ENCODE assay signal across 8 cellular contexts in genomic region chr1:234969630-234970370, GRCh38.
DNase-seq lines count a peak whose midpoint lies in the region; ATAC-seq, FAIRE-seq and TF ChIP-seq lines count a peak whose summit lies in the region.

No MANE protein-coding gene starts in this region.

- FAIRE-seq in bronchial epithelial cell (lab: Jason Lieb, UNC) = no peak
- FAIRE-seq in keratinocyte (lab: Jason Lieb, UNC) = no peak
- no peak for FAIRE-seq in GM12891 (lab: Jason Lieb, UNC)

- H3K27me3 ChIP-seq in bronchial epithelial cell (ENCODE audit: control insufficient read depth, insufficient read depth, low read length) (no peaks in the 10 kb centered on the region), keratinocyte (ENCODE audit: control insufficient read depth, extremely low read depth, insufficient read depth, low read length) (no peaks in the 10 kb centered on the region), Karpas-422 (ENCODE audit: low read length) (no peaks in the 10 kb centered on the region)

- ATAC-seq in stimulated activated naive B cell treated with anti-CD40 and anti-IgM and Interleukin-4, amounts not matched to agents 10 μg/mL and 1 μg/mL and 100 μg/mL, for 72 hours (replicated peaks) = peak; percentile 36 to 49
- no peak for ATAC-seq in HG03571 (IDR thresholded peaks at IDR 0.05; ENCODE audit: unreplicated experiment)

- H3K4me1 Mint-ChIP-seq in stimulated activated naive B cell treated with anti-CD40 and anti-IgM and Interleukin-4, amounts not matched to agents 10 μg/mL and 1 μg/mL and 100 μg/mL, for 72 hours = peaks cover 38 to 54% of the 10 kb centered on the region in 2 donors

- H3K79me2 ChIP-seq in keratinocyte (ENCODE audit: control insufficient read depth, insufficient read depth, low read length) (no peaks in the 10 kb centered on the region), Karpas-422 (ENCODE audit: low read length) (no peaks in the 10 kb centered on the region)

- H4K20me1 ChIP-seq in keratinocyte (ENCODE audit: control insufficient read depth, extremely low read depth, insufficient read depth, low read length) (no peaks in the 10 kb centered on the region), Karpas-422 (ENCODE audit: insufficient read depth, low read depth, low read length) (no peaks in the 10 kb centered on the region)

- dilution Hi-C loops in keratinocyte (cut with MboI; ENCODE audit: extremely low pct_ligation_motif_present, low sequenced_read_pairs) = loop anchor here (10.0 kb wide), 1 partner anchor 105 kb away; no protein-coding TSS in a partner anchor

- H3K9me3 ChIP-seq in keratinocyte (ENCODE audit: control insufficient read depth, low read depth, low read length) = no peaks in the 10 kb centered on the region
- H3K9me3 ChIP-seq in Karpas-422 (ENCODE audit: low read length) = no peaks in the 10 kb centered on the region

- H3K4me3 ChIP-seq in bronchial epithelial cell (ENCODE audit: low read depth, low read length) = peak overlapping the region; percentile 13
- peak overlapping the region in 2 of 3 experiments; percentile 20 to 29 for H3K4me3 ChIP-seq in keratinocyte (ENCODE audit: control insufficient read depth in 2 of 3, extremely low read depth in 1 of 3, insufficient read depth in 2 of 3, low read depth in 1 of 3, low read length in 3 of 3)
- H3K4me3 ChIP-seq in Karpas-422 (ENCODE audit: low read length) = no peak overlapping the region

- peak overlapping the region; percentile 88 for H3K27ac Mint-ChIP-seq in stimulated activated naive B cell treated with anti-CD40 and anti-IgM and Interleukin-4, amounts not matched to agents 10 μg/mL and 1 μg/mL and 100 μg/mL, for 72 hours

- H3K9me1 ChIP-seq in keratinocyte (ENCODE audit: control insufficient read depth, extremely low read depth, insufficient read depth, low read length) = no peaks in the 10 kb centered on the region

- H3K27ac ChIP-seq in keratinocyte (ENCODE audit: control insufficient read depth, insufficient read depth, low read length) (peak overlapping the region; percentile 27), Karpas-422 (ENCODE audit: low read length) (no peak overlapping the region)

- H3K4me1 ChIP-seq in keratinocyte (ENCODE audit: control insufficient read depth, extremely low read depth, insufficient read depth, low read length) (peaks cover 31% of the 10 kb centered on the region), Karpas-422 (ENCODE audit: low read length) (peaks cover 20% of the 10 kb centered on the region)

- H3K36me3 ChIP-seq in bronchial epithelial cell (ENCODE audit: control insufficient read depth, insufficient read depth, low read length) (no peaks in the 10 kb centered on the region), keratinocyte (ENCODE audit: control insufficient read depth in 2 of 2, extremely low read depth in 1 of 2, insufficient read depth in 2 of 2, low read length in 2 of 2) (no peaks in the 10 kb centered on the region), Karpas-422 (ENCODE audit: insufficient read depth, low read length) (no peaks in the 10 kb centered on the region)

- H3K27me3 Mint-ChIP-seq in stimulated activated naive B cell treated with anti-CD40 and anti-IgM and Interleukin-4, amounts not matched to agents 10 μg/mL and 1 μg/mL and 100 μg/mL, for 72 hours = no peaks in the 10 kb centered on the region

- peak; percentile 78 for DNase-seq in DMS79 (lab: John Stamatoyannopoulos, UW)
- peak; percentile 44 for DNase-seq in NCI-H2171 (lab: John Stamatoyannopoulos, UW)
- peak; percentile 58 for DNase-seq in bronchial epithelial cell (ENCODE audit: low read depth)
- DNase-seq in keratinocyte (ENCODE audit: low read depth, low spot score) = no peak
- no peak for DNase-seq in stimulated activated naive B cell treated with anti-CD40 and anti-IgM and Interleukin-4, amounts not matched to agents 10 μg/mL and 1 μg/mL and 100 μg/mL, for 72 hours
- no peak for DNase-seq in GM12891 (ENCODE audit: insufficient read length, low spot score)
- no peak for DNase-seq in Karpas-422

- H3K9me3 Mint-ChIP-seq in stimulated activated naive B cell treated with anti-CD40 and anti-IgM and Interleukin-4, amounts not matched to agents 10 μg/mL and 1 μg/mL and 100 μg/mL, for 72 hours = no peaks in the 10 kb centered on the region

- H3K4me3 Mint-ChIP-seq in stimulated activated naive B cell treated with anti-CD40 and anti-IgM and Interleukin-4, amounts not matched to agents 10 μg/mL and 1 μg/mL and 100 μg/mL, for 72 hours = peak overlapping the region in 1 of 2 donors; percentile 54

- H3K9ac ChIP-seq in keratinocyte (ENCODE audit: control insufficient read depth, extremely low read depth, insufficient read depth, low read length) = peak overlapping the region; percentile 52
- H3K9ac ChIP-seq in Karpas-422 (ENCODE audit: low read length) = no peak overlapping the region

- no peak; the same call in 1 of the 2 replicates for TF ChIP-seq POLR2A in GM12891 (IDR thresholded peaks at IDR 0.05; ENCODE audit: low read depth, low read length)

- no peaks in the 10 kb centered on the region for H3K9me2 ChIP-seq in Karpas-422 (replicated peaks; ENCODE audit: insufficient read depth, low read length)

- TF ChIP-seq CTCF in bronchial epithelial cell (IDR thresholded peaks at IDR 0.05; ENCODE audit: insufficient read depth, low read length, severe bottlenecking) (no peak), keratinocyte (optimal IDR thresholded peaks at IDR 0.05 in 1 of 3, IDR thresholded peaks at IDR 0.05 in 1 of 3, conservative IDR thresholded peaks at IDR 0.05 in 1 of 3; ENCODE audit: extremely low read depth in 1 of 3, insufficient read depth in 2 of 3, low read length in 3 of 3) (no peak)

- H3K4me2 ChIP-seq in keratinocyte (ENCODE audit: control insufficient read depth, extremely low read depth, insufficient read depth, low read depth, low read length) (peak overlapping the region; percentile 68), Karpas-422 (ENCODE audit: low read depth, low read length, poor library complexity, severe bottlenecking) (no peak overlapping the region)

- no peaks in the 10 kb centered on the region for H3K36me3 Mint-ChIP-seq in stimulated activated naive B cell treated with anti-CD40 and anti-IgM and Interleukin-4, amounts not matched to agents 10 μg/mL and 1 μg/mL and 100 μg/mL, for 72 hours

- H2AFZ ChIP-seq in keratinocyte (ENCODE audit: control insufficient read depth, low read length) (peak overlapping the region; percentile 90), Karpas-422 (ENCODE audit: low read length) (no peak overlapping the region)

TF ChIP-seq in GM12891, 5 proteins besides CTCF, POLR2A, EP300 and RAD21:
- no peak for TF ChIP-seq PAX5 (IDR thresholded peaks at IDR 0.05; ENCODE audit: insufficient read depth, low read length, severe bottlenecking)
- TF ChIP-seq TAF1 (IDR thresholded peaks at IDR 0.05; ENCODE audit: low read depth, low read length) = no peak
- no peak for TF ChIP-seq SPI1 (IDR thresholded peaks at IDR 0.05; ENCODE audit: low read depth, low read length)
- no peak for TF ChIP-seq POLR2AphosphoS5 (IDR thresholded peaks at IDR 0.05; ENCODE audit: low read depth, low read length)
- no peak for TF ChIP-seq POU2F2 (IDR thresholded peaks at IDR 0.05; ENCODE audit: low read depth, low read length)

Comparison
In these comparisons a context has a peak if more than half of its experiments do, and no peak if none do; other contexts are left out.
1. DNase-seq: peak in DMS79 (single experiment), NCI-H2171 (single experiment) and bronchial epithelial cell (single experiment); none in keratinocyte (single experiment), stimulated activated naive B cell treated with anti-CD40 and anti-IgM and Interleukin-4, amounts not matched to agents 10 μg/mL and 1 μg/mL and 100 μg/mL, for 72 hours (single experiment), GM12891 (single experiment) and Karpas-422 (single experiment).